Comparison of ENCODE assay signal across 8 cellular contexts in the genomic region with DNA sequence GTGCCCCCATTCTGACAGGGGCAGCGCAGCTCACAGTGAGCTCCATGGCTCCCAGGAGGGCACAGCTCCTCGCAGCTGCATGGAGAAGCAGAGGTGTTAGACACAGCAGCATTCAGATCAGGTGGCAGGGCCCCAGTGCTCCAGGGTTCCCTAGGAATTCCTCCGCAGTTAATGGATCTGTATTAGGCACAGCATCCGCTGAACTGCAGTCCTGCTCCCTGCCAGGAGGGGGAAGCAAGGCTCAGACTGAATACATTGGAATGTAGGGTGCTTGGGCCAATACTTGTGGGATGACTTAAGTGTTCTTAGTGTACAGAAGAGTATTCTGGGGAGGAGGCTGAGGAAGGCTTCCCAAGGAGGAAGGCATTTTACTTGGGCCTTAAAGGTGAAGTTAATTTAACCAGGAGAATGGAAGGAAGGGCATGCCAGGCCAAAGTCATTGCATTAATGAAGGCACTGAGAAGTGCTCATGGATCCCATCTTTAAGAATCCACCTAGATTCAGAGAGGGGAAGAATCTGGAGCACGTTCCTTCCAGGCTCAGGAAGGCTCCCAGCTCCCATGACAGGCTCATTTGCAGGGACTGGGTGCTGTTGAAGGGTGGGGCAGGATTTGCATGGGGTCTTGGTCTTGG.
A peak's percentile ranks its signal among the peaks of the same experiment; 100 is the strongest.
DNase-seq lines count a peak whose midpoint lies in the region; ATAC-seq and TF ChIP-seq lines count a peak whose summit lies in the region.

No MANE protein-coding gene starts in this region.

- intact Hi-C loops in thyroid gland (cut with DNase I), result loop anchor here (10.0 kb wide), 1 partner anchor 304 kb away; no protein-coding TSS in a partner anchor

- no peak overlapping the region for H3K9ac ChIP-seq in BLaER1 treated with 17β-estradiol and CSF1 and Interleukin-3, amounts not matched to agents 10 nM and 100 nM
- no peak overlapping the region for H3K9ac ChIP-seq in OCI-LY1 (ENCODE audit: low read length)

- no peaks in the 10 kb centered on the region for H3K9me3 ChIP-seq in BLaER1 treated with 17β-estradiol and CSF1 and Interleukin-3, amounts not matched to agents 10 nM and 100 nM (replicated peaks in 1 of 11)
- H3K9me3 ChIP-seq in OCI-LY1 (ENCODE audit: low read length) (no peaks in the 10 kb centered on the region), thyroid gland (no peaks in the 10 kb centered on the region)

- H3K9me2 ChIP-seq in OCI-LY1 (ENCODE audit: low read depth, low read length), result no peaks in the 10 kb centered on the region

- H3K4me3 ChIP-seq in BLaER1 treated with 17β-estradiol and CSF1 and Interleukin-3, amounts not matched to agents 10 nM and 100 nM, result peak overlapping the region in 1 of 10 experiments; percentile 55; a peak in 1 of 20 replicates
- no peak overlapping the region for H3K4me3 ChIP-seq in OCI-LY1 (ENCODE audit: low read depth, low read length, poor library complexity, severe bottlenecking)
- no peak overlapping the region for H3K4me3 ChIP-seq in cardiac fibroblast (replicated peaks in 1 of 2; ENCODE audit: low read depth in 2 of 2, low read length in 2 of 2)
- H3K4me3 ChIP-seq in thyroid gland (replicated peaks in 1 of 3), result no peak overlapping the region

- H4K20me1 ChIP-seq in BLaER1 treated with 17β-estradiol and CSF1 and Interleukin-3, amounts not matched to agents 10 nM and 100 nM, result peaks cover 0 to 12% (median 0%) of the 10 kb centered on the region in 11 experiments; a peak in 5 of 22 replicates
- H4K20me1 ChIP-seq in OCI-LY1 (ENCODE audit: insufficient read depth, low read length), result no peaks in the 10 kb centered on the region

- no peaks in the 10 kb centered on the region for H3K79me2 ChIP-seq in OCI-LY1 (ENCODE audit: insufficient read depth, low read length)

- TF ChIP-seq POLR2A in thyroid gland (IDR thresholded peaks at IDR 0.05), result no peak

- H3K4me1 ChIP-seq in BLaER1 treated with 17β-estradiol and CSF1 and Interleukin-3, amounts not matched to agents 10 nM and 100 nM, result peaks cover 22 to 68% (median 57%) of the 10 kb centered on the region in 10 experiments; a peak in 19 of 20 replicates
- peaks cover 13% of the 10 kb centered on the region for H3K4me1 ChIP-seq in OCI-LY1 (ENCODE audit: insufficient read depth, low read length, severe bottlenecking)
- peaks cover 6 to 8% of the 10 kb centered on the region in 2 donors for H3K4me1 ChIP-seq in thyroid gland

- no peaks in the 10 kb centered on the region for H3K36me3 ChIP-seq in BLaER1 treated with 17β-estradiol and CSF1 and Interleukin-3, amounts not matched to agents 10 nM and 100 nM
- H3K36me3 ChIP-seq in OCI-LY1 (ENCODE audit: insufficient read depth, low read length) (peaks cover 22% of the 10 kb centered on the region), thyroid gland (no peaks in the 10 kb centered on the region)

- no peak overlapping the region for H2AFZ ChIP-seq in OCI-LY1 (ENCODE audit: low read length)

- peak overlapping the region in 9 of 11 experiments; percentile 77 to 97 (median 87); a peak in 17 of 22 replicates for H3K4me2 ChIP-seq in BLaER1 treated with 17β-estradiol and CSF1 and Interleukin-3, amounts not matched to agents 10 nM and 100 nM
- no peak overlapping the region for H3K4me2 ChIP-seq in OCI-LY1 (ENCODE audit: low read length)

- H3K27ac ChIP-seq in BLaER1 treated with 17β-estradiol and CSF1 and Interleukin-3, amounts not matched to agents 10 nM and 100 nM, result no peak overlapping the region
- H3K27ac ChIP-seq in OCI-LY1 (ENCODE audit: low read depth, low read length, poor library complexity, severe bottlenecking), result no peak overlapping the region
- no peak overlapping the region for H3K27ac ChIP-seq in thyroid gland

- DNase-seq in GM19238 (ENCODE audit: insufficient read length, low spot score), result peak; percentile 30
- peak; percentile 85 to 86 for DNase-seq in cardiac fibroblast (ENCODE audit: low read depth in 2 of 2)
- peak; percentile 83 for DNase-seq in kidney tubule cell (ENCODE audit: low spot score)
- peak; percentile 66 to 68 for DNase-seq in thyroid gland

- ATAC-seq in GM19328 (IDR thresholded peaks at IDR 0.05; ENCODE audit: unreplicated experiment), result no peak
- no peak for ATAC-seq in GM21447 (IDR thresholded peaks at IDR 0.05; ENCODE audit: unreplicated experiment)

- peak; percentile 65; the same call in 1 of the 2 replicates for TF ChIP-seq CTCF in OCI-LY1 (IDR thresholded peaks at IDR 0.05; ENCODE audit: low read length)
- peak; percentile 91 for TF ChIP-seq CTCF in cardiac fibroblast (IDR thresholded peaks at IDR 0.05; ENCODE audit: low read depth, low read length)
- TF ChIP-seq CTCF in thyroid gland (IDR thresholded peaks at IDR 0.05), result peak in 4 of 6 experiments; percentile 61 to 68 (median 64)

- WGBS in thyroid gland, 2 donors, result 30 to 51% methylated on average over 2 to 5 of the region's 5 CpGs

- no peaks in the 10 kb centered on the region for H3F3A ChIP-seq in OCI-LY1 (ENCODE audit: insufficient read depth, low read length)

- H3K27me3 ChIP-seq in BLaER1 treated with 17β-estradiol and CSF1 and Interleukin-3, amounts not matched to agents 10 nM and 100 nM, result peaks cover 9 to 24% (median 15%) of the 10 kb centered on the region in 11 experiments; a peak in 21 of 22 replicates
- no peaks in the 10 kb centered on the region for H3K27me3 ChIP-seq in OCI-LY1 (ENCODE audit: insufficient read depth, low read length)
- H3K27me3 ChIP-seq in thyroid gland, result no peaks in the 10 kb centered on the region

Comparison
In these comparisons a context has a peak if more than half of its experiments do, and no peak if none do; other contexts are left out.
1. DNase-seq: peak in every context shown above with its lines; median percentile 86 in cardiac fibroblast; 83 in kidney tubule cell; 67 in thyroid gland; 30 in GM19238.